ENCODE assay signal across 13 cellular contexts in the genomic region with DNA sequence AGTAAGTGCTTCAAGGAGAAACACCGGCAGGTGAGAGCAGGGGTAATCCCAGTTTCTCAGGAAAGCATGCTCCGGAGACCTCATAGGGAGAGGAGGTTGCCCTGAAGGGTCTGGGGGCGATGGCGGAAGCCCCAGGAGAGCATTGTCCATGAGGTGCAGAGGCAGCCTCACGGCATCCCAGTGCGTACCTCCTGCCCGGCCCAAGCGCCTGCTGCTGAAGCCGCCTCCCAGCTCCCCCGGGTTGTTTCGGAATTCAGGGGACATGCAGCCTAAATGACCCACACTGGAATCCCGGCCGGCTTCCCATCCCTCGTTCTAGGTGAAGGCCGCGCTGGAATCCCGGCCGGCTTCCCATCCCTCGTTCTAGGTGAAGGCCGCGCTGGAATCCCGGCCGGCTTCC. TPM values are rescaled to one million over a fixed set of nuclear protein-coding genes. Genes with fewer than 3 reads are reported as not detected.
DNase-seq lines count a peak whose midpoint lies in the region; ATAC-seq and TF ChIP-seq lines count a peak whose summit lies in the region.
"Had no signal": no experiment of that assay in that cellular context is flagged by ENCODE, and none has a peak within 500 bp of the region (broad histone marks: within the 10 kb centered on the region; RNA-seq: fewer than 3 reads in every experiment).

No MANE protein-coding gene starts in this region.

- no peaks in the 10 kb centered on the region for H3K36me3 ChIP-seq in adrenal gland (replicated peaks in 1 of 2)

- WGBS in adrenal gland, 4 donors = 41 to 76% (median 55%) methylated on average over 8 to 19 of the region's 23 CpGs

- H3K9me3 ChIP-seq in adrenal gland (replicated peaks in 1 of 3) = no peaks in the 10 kb centered on the region

- H3K9me3 Mint-ChIP-seq in natural killer cell treated with Interleukin-12 subunit alpha and Interleukin-12 subunit beta and Interleukin-15 and Interleukin-18, amount 100 ng/mL, for 72 hours = no peaks in the 10 kb centered on the region
- H3K9me3 Mint-ChIP-seq: activated CD4-positive, alpha-beta memory T cell treated with anti-CD3 and anti-CD28 coated beads, Interleukin-2, amount 10 ng/mL, durations not matched to agents 7 days and 5 days; mesothelial cell of epicardium; T-helper 1 cell treated with Interleukin-12 subunit alpha and Interleukin-12 subunit beta and Interleukin-4 antibody, amounts not matched to agents 30 μg/mL and 1 μg/mL, for 36 hours had no signal

- H3K27ac ChIP-seq in C4-2B (peak overlapping the region; percentile 52), adrenal gland (no peak overlapping the region)
- H3K27ac ChIP-seq: coronary artery had no signal

- peaks cover 14 to 27% of the 10 kb centered on the region in 2 donors for H3K4me1 ChIP-seq in adrenal gland (replicated peaks in 1 of 2)

- TF ChIP-seq POLR2A in adrenal gland (IDR thresholded peaks at IDR 0.05) = no peak

- DNase-seq in HFF-Myc (ENCODE audit: extremely low read depth, low read depth) = no peak
- peak in 4 of 7 donors; percentile 22 to 51 (median 37) for DNase-seq in adrenal gland
- no peak for DNase-seq in natural killer cell treated with Interleukin-12 subunit alpha and Interleukin-12 subunit beta and Interleukin-15 and Interleukin-18, amount 100 ng/mL, for 72 hours (ENCODE audit: low spot score)
- no peak for DNase-seq in cerebellar nuclear complex (lab: John Stamatoyannopoulos, UW)
- DNase-seq: activated CD4-positive, alpha-beta memory T cell treated with anti-CD3 and anti-CD28 coated beads, Interleukin-2, amount 10 ng/mL, durations not matched to agents 7 days and 5 days; NCI-H345 had no signal

- H3K4me1 Mint-ChIP-seq in natural killer cell treated with Interleukin-12 subunit alpha and Interleukin-12 subunit beta and Interleukin-15 and Interleukin-18, amount 100 ng/mL, for 72 hours (ENCODE audit: low read depth in 2 of 2) = peaks cover 26 to 34% of the 10 kb centered on the region in 2 donors

- H3K27me3 Mint-ChIP-seq in natural killer cell treated with Interleukin-12 subunit alpha and Interleukin-12 subunit beta and Interleukin-15 and Interleukin-18, amount 100 ng/mL, for 72 hours = peaks cover 5 to 6% of the 10 kb centered on the region in 2 donors
- H3K27me3 Mint-ChIP-seq: activated CD4-positive, alpha-beta memory T cell treated with anti-CD3 and anti-CD28 coated beads, Interleukin-2, amount 10 ng/mL, durations not matched to agents 7 days and 5 days had no signal

- no peak overlapping the region for H3K27ac Mint-ChIP-seq in natural killer cell treated with Interleukin-12 subunit alpha and Interleukin-12 subunit beta and Interleukin-15 and Interleukin-18, amount 100 ng/mL, for 72 hours
- H3K27ac Mint-ChIP-seq: activated CD4-positive, alpha-beta memory T cell treated with anti-CD3 and anti-CD28 coated beads, Interleukin-2, amount 10 ng/mL, durations not matched to agents 7 days and 5 days had no signal

- no peak for ATAC-seq in natural killer cell treated with Interleukin-12 subunit alpha and Interleukin-12 subunit beta and Interleukin-15 and Interleukin-18, amount 100 ng/mL, for 72 hours
- ATAC-seq in esophagus mucosa = no peak
- no peak for ATAC-seq in HG02588 (IDR thresholded peaks at IDR 0.05; ENCODE audit: unreplicated experiment)
- ATAC-seq in HG03039 (IDR thresholded peaks at IDR 0.05; ENCODE audit: unreplicated experiment) = no peak

- H3K4me3 Mint-ChIP-seq in natural killer cell treated with Interleukin-12 subunit alpha and Interleukin-12 subunit beta and Interleukin-15 and Interleukin-18, amount 100 ng/mL, for 72 hours = peak overlapping the region; percentile 96

- H3K4me3 ChIP-seq in HFF-Myc (replicated peaks; ENCODE audit: low read depth, low read length) = peak overlapping the region; percentile 95
- no peak overlapping the region for H3K4me3 ChIP-seq in adrenal gland
- H3K4me3 ChIP-seq: coronary artery had no signal

- no peak for TF ChIP-seq CTCF in C4-2B (conservative IDR thresholded peaks at IDR 0.05)
- no peak for TF ChIP-seq CTCF in HFF-Myc (IDR thresholded peaks at IDR 0.05; ENCODE audit: low read depth, low read length, missing control alignments)
- TF ChIP-seq CTCF in adrenal gland (IDR thresholded peaks at IDR 0.05) = no peak

- H3K27me3 ChIP-seq in adrenal gland = no peaks in the 10 kb centered on the region

- H3K36me3 Mint-ChIP-seq in natural killer cell treated with Interleukin-12 subunit alpha and Interleukin-12 subunit beta and Interleukin-15 and Interleukin-18, amount 100 ng/mL, for 72 hours = no peaks in the 10 kb centered on the region
- H3K36me3 Mint-ChIP-seq: mesothelial cell of epicardium had no signal

- intact Hi-C loops in adrenal gland (cut with DNase I) = loop anchor here (10.0 kb wide), 1 partner anchor 58 kb away; the partner anchor contains the start of genes ALG12 (in 2 of the 2) and CRELD2 (in 2 of the 2)

RNA-seq across cellular contexts. Expression of gene ZBED4, which starts 2.7 kb away (rescaled TPM):
- total RNA-seq in adrenal gland = 1 to 10 TPM; 4.1 to 8.6 (median 6.8) TPM
- 1 to 10 TPM; 2.1 to 5.1 (median 3.0) TPM for polyA plus RNA-seq in adrenal gland
- 10 to 100 TPM; 18.3 to 30.7 TPM for total RNA-seq in natural killer cell treated with Interleukin-12 subunit alpha and Interleukin-12 subunit beta and Interleukin-15 and Interleukin-18, amount 100 ng/mL, for 72 hours
- total RNA-seq in esophagus mucosa = 9.0 TPM

RNA-seq across cellular contexts. Expression of gene BRD1, which starts 28.7 kb away (rescaled TPM):
- 10 to 100 TPM; 17.8 to 62.4 (median 28.6) TPM for total RNA-seq in adrenal gland
- polyA plus RNA-seq in adrenal gland = 10 to 100 TPM in 2 of 3 donors, 1 to 10 TPM in 1; 9.4 to 29.8 (median 26.9) TPM
- 10 to 100 TPM; 31.2 to 59.5 TPM for total RNA-seq in natural killer cell treated with Interleukin-12 subunit alpha and Interleukin-12 subunit beta and Interleukin-15 and Interleukin-18, amount 100 ng/mL, for 72 hours
- 23.8 TPM for total RNA-seq in esophagus mucosa

Comparison
In these comparisons a context has a peak if more than half of its experiments do, and no peak if none do; other contexts are left out.
1. DNase-seq: peak in adrenal gland (4 of 7); none in HFF-Myc (single experiment), natural killer cell treated with Interleukin-12 subunit alpha and Interleukin-12 subunit beta and Interleukin-15 and Interleukin-18, amount 100 ng/mL, for 72 hours (single experiment) and cerebellar nuclear complex (0 of 2).